In genomic region chr21:41641510-41641815, GRCh38 we compare ENCODE assay signal across 13 cellular contexts.
DNase-seq lines count a peak whose midpoint lies in the region; ATAC-seq, FAIRE-seq and TF ChIP-seq lines count a peak whose summit lies in the region.
"Had no signal": no experiment of that assay in that cellular context is flagged by ENCODE, and none has a peak within 500 bp of the region (broad histone marks: within the 10 kb centered on the region; RNA-seq: fewer than 3 reads in every experiment).

No MANE protein-coding gene starts in this region.

- no peak for TF ChIP-seq RAD21 in A549 (conservative IDR thresholded peaks at IDR 0.05 in 1 of 2, IDR thresholded peaks at IDR 0.05 in 1 of 2)

- peaks cover 6% of the 10 kb centered on the region for H3K9me3 Mint-ChIP-seq in astrocyte (ENCODE audit: unreplicated experiment)
- H3K9me3 Mint-ChIP-seq in activated CD4-positive, alpha-beta memory T cell treated with anti-CD3 and anti-CD28 coated beads for 36 hours = no peaks in the 10 kb centered on the region
- H3K9me3 Mint-ChIP-seq: activated CD4-positive, alpha-beta T cell treated with anti-CD3 and anti-CD28 coated beads, Interleukin-2, amount 10 ng/mL, durations not matched to agents 7 days and 5 days had no signal

- H3K36me3 ChIP-seq in astrocyte (ENCODE audit: insufficient read depth, low read length) (no peaks in the 10 kb centered on the region), rectal smooth muscle tissue (ENCODE audit: control insufficient read depth, insufficient read depth, low read length) (no peaks in the 10 kb centered on the region)

- 10% methylated on average over 3 of the region's 3 CpGs for WGBS in A549 (ENCODE audit: missing lambda C conversion rate)

- H3K4me3 Mint-ChIP-seq in astrocyte (ENCODE audit: unreplicated experiment) = no peak overlapping the region
- H3K4me3 Mint-ChIP-seq in activated CD4-positive, alpha-beta memory T cell treated with anti-CD3 and anti-CD28 coated beads for 36 hours = no peak overlapping the region
- H3K4me3 Mint-ChIP-seq: activated CD4-positive, alpha-beta T cell treated with anti-CD3 and anti-CD28 coated beads, Interleukin-2, amount 10 ng/mL, durations not matched to agents 7 days and 5 days; T-helper 17 cell had no signal

- H3K27me3 ChIP-seq in astrocyte (ENCODE audit: insufficient read depth, low read length) (no peaks in the 10 kb centered on the region), rectal smooth muscle tissue (ENCODE audit: control insufficient read depth, insufficient read depth, low read length) (no peaks in the 10 kb centered on the region)

- TF ChIP-seq POLR2A in A549 (IDR thresholded peaks at IDR 0.05; ENCODE audit: low read length) = no peak

- peak overlapping the region; percentile 86 to 91 for H3K27ac ChIP-seq in A549
- H3K27ac ChIP-seq in astrocyte (ENCODE audit: low read depth, low read length) = peak overlapping the region; percentile 97
- H3K27ac ChIP-seq in rectal smooth muscle tissue (ENCODE audit: low read depth, low read length) = peak overlapping the region; percentile 51
- H3K27ac ChIP-seq: HL-60 had no signal

- H3K4me1 Mint-ChIP-seq in astrocyte (ENCODE audit: low read depth, unreplicated experiment) = peaks cover 26% of the 10 kb centered on the region
- no peaks in the 10 kb centered on the region for H3K4me1 Mint-ChIP-seq in activated CD4-positive, alpha-beta memory T cell treated with anti-CD3 and anti-CD28 coated beads for 36 hours (ENCODE audit: low read depth)
- H3K4me1 Mint-ChIP-seq: activated CD4-positive, alpha-beta T cell treated with anti-CD3 and anti-CD28 coated beads, Interleukin-2, amount 10 ng/mL, durations not matched to agents 7 days and 5 days; T-helper 17 cell had no signal

- H2AFZ ChIP-seq in astrocyte (ENCODE audit: low read depth, low read length) = peak overlapping the region; percentile 65

- 0 out of 3 replicates have a peak, but pooled peaks cover 6% of the 10 kb centered on the region for H3K9me3 ChIP-seq in A549
- no peaks in the 10 kb centered on the region for H3K9me3 ChIP-seq in astrocyte (ENCODE audit: insufficient read depth, low read depth, low read length)

- no peak overlapping the region for H3K4me3 ChIP-seq in A549
- no peak overlapping the region for H3K4me3 ChIP-seq in astrocyte (ENCODE audit: insufficient read depth, low read depth, low read length)
- no peak overlapping the region for H3K4me3 ChIP-seq in rectal smooth muscle tissue (ENCODE audit: low read length)

- no peaks in the 10 kb centered on the region for H3K27me3 Mint-ChIP-seq in astrocyte (ENCODE audit: low read depth, unreplicated experiment)
- peaks cover 19% of the 10 kb centered on the region for H3K27me3 Mint-ChIP-seq in activated CD4-positive, alpha-beta memory T cell treated with anti-CD3 and anti-CD28 coated beads for 36 hours

- POLR2A ChIA-PET in A549 (lab: Yijun Ruan, JAX) = interaction anchor here (2.5 kb wide), 1 partner anchor 37 kb away, joined by 13 read pairs; no protein-coding TSS in a partner anchor
- POLR2A ChIA-PET in activated CD4-positive, alpha-beta memory T cell treated with anti-CD3 and anti-CD28 coated beads for 36 hours (lab: Charles Lee) = no interaction called here

- H3K4me1 ChIP-seq in A549 = peaks cover 22% of the 10 kb centered on the region
- H3K4me1 ChIP-seq in astrocyte (ENCODE audit: insufficient read depth, low read length) = peaks cover 38% of the 10 kb centered on the region
- no peaks in the 10 kb centered on the region for H3K4me1 ChIP-seq in rectal smooth muscle tissue (ENCODE audit: control insufficient read depth, insufficient read depth, low read length)

- peak; percentile 72 to 73; a peak in 5 of 6 replicates for ATAC-seq in A549
- ATAC-seq in left ventricle myocardium superior = peak; percentile 19
- ATAC-seq: T-helper 17 cell had no signal

- intact Hi-C loops in left ventricle myocardium superior (cut with micrococcal nuclease) = no loop called here
- intact Hi-C loops in activated CD4-positive, alpha-beta memory T cell treated with anti-CD3 and anti-CD28 coated beads for 36 hours (cut with micrococcal nuclease) = no loop called here

- peak overlapping the region; percentile 77 for H3K9ac ChIP-seq in astrocyte (ENCODE audit: low read length)
- H3K9ac ChIP-seq in rectal smooth muscle tissue (ENCODE audit: low read length) = no peak overlapping the region

- H3K27ac Mint-ChIP-seq in astrocyte (ENCODE audit: unreplicated experiment) = peak overlapping the region; percentile 93
- H3K27ac Mint-ChIP-seq in activated CD4-positive, alpha-beta memory T cell treated with anti-CD3 and anti-CD28 coated beads for 36 hours = no peak overlapping the region
- H3K27ac Mint-ChIP-seq: activated CD4-positive, alpha-beta T cell treated with anti-CD3 and anti-CD28 coated beads, Interleukin-2, amount 10 ng/mL, durations not matched to agents 7 days and 5 days; T-helper 17 cell had no signal

- CTCF ChIA-PET in A549 (lab: Yijun Ruan, JAX) = interaction anchor here (1.2 to 1.8 kb wide), 3 partner anchors 10 to 137 kb away, joined by 3 to 10 read pairs (median 4); no protein-coding TSS in a partner anchor
- CTCF ChIA-PET in activated CD4-positive, alpha-beta memory T cell treated with anti-CD3 and anti-CD28 coated beads for 36 hours (lab: Charles Lee) = no interaction called here

- peaks cover 4% of the 10 kb centered on the region for H3K36me3 Mint-ChIP-seq in astrocyte (ENCODE audit: low read depth, unreplicated experiment)
- no peaks in the 10 kb centered on the region for H3K36me3 Mint-ChIP-seq in activated CD4-positive, alpha-beta memory T cell treated with anti-CD3 and anti-CD28 coated beads for 36 hours

- no peaks in the 10 kb centered on the region for H3K79me2 ChIP-seq in astrocyte (ENCODE audit: insufficient read depth, low read length)

- DNase-seq in A549 (ENCODE audit: low read depth in 1 of 2, low spot score in 1 of 2) (no peak), astrocyte (ENCODE audit: low read depth) (no peak), left ventricle myocardium superior (no peak), NOMO-1 treated with dmso at 0.1 percent for 144 hours (lab: John Stamatoyannopoulos, UW; ENCODE audit: unreplicated experiment) (no peak), DMS114 treated with DMSO at 0.1 percent for 48 hours (lab: John Stamatoyannopoulos, UW; ENCODE audit: unreplicated experiment) (no peak)
- no peak for DNase-seq in activated CD4-positive, alpha-beta memory T cell treated with anti-CD3 and anti-CD28 coated beads for 36 hours
- no peak for DNase-seq in activated CD8-positive, alpha-beta memory T cell treated with anti-CD3 and anti-CD28 coated beads, Interleukin-2, amount 50 U/mL, for 4 hours
- DNase-seq: 8988T; activated CD4-positive, alpha-beta T cell treated with anti-CD3 and anti-CD28 coated beads, Interleukin-2, amount 10 ng/mL, durations not matched to agents 7 days and 5 days; retina; T-helper 17 cell had no signal

- FAIRE-seq in A549 (lab: Jason Lieb, UNC) (no peak), astrocyte (lab: Jason Lieb, UNC) (no peak)

- no peaks in the 10 kb centered on the region for H4K20me1 ChIP-seq in astrocyte (ENCODE audit: insufficient read depth, low read length)

- peak overlapping the region; percentile 70 for H3K4me2 ChIP-seq in A549
- H3K4me2 ChIP-seq in astrocyte (ENCODE audit: low read length) = peak overlapping the region; percentile 79

- TF ChIP-seq CTCF in A549 (IDR thresholded peaks at IDR 0.05) (no peak), astrocyte (IDR thresholded peaks at IDR 0.05; ENCODE audit: insufficient read depth, low read depth, low read length) (no peak)

- TF ChIP-seq EP300 in A549 (IDR thresholded peaks at IDR 0.05) = no peak

TF ChIP-seq in A549, 52 proteins besides CTCF, POLR2A, EP300 and RAD21:
- no peak for TF ChIP-seq ZSCAN20 (CRISPR knock-in tag; IDR thresholded peaks at IDR 0.05)
- TF ChIP-seq CBX2 (IDR thresholded peaks at IDR 0.05; ENCODE audit: borderline replicate concordance, low read depth) = no peak
- no peak for TF ChIP-seq E2F6 (IDR thresholded peaks at IDR 0.05; ENCODE audit: borderline replicate concordance, low read depth)
- TF ChIP-seq GATA3 (IDR thresholded peaks at IDR 0.05; ENCODE audit: borderline replicate concordance) = no peak
- TF ChIP-seq MAX (IDR thresholded peaks at IDR 0.05) = peak; percentile 7; the same call in 1 of the 2 replicates
- no peak for TF ChIP-seq RNF2 (IDR thresholded peaks at IDR 0.05; ENCODE audit: borderline replicate concordance, low read depth)
